2 cellular contexts compared by ENCODE assay signal in genomic region chr10:79178070-79178576, GRCh38.
TF ChIP-seq lines count a peak whose summit lies in the region.

No MANE protein-coding gene starts in this region.

TF ChIP-seq in H1, 55 proteins besides CTCF, POLR2A, EP300 and RAD21:
- no peak for TF ChIP-seq USF2 (IDR thresholded peaks at IDR 0.05; ENCODE audit: low read length)
- TF ChIP-seq EZH2 (IDR thresholded peaks at IDR 0.05; ENCODE audit: low read depth, low read length, severe bottlenecking): no peak
- TF ChIP-seq YY1 (IDR thresholded peaks at IDR 0.05; ENCODE audit: low read depth, low read length): no peak
- no peak for TF ChIP-seq JUN (IDR thresholded peaks at IDR 0.05; ENCODE audit: low read depth, low read length)
- no peak for TF ChIP-seq CHD2 (IDR thresholded peaks at IDR 0.05; ENCODE audit: low read length)
- no peak for TF ChIP-seq E2F6 (IDR thresholded peaks at IDR 0.05)

TF ChIP-seq in neural cell, 6 proteins besides CTCF, POLR2A, EP300 and RAD21 (continued from another document):
- TF ChIP-seq REST (IDR thresholded peaks at IDR 0.05; ENCODE audit: borderline replicate concordance) (no peak), MXI1 (conservative IDR thresholded peaks at IDR 0.05; ENCODE audit: poor library complexity, severe bottlenecking) (no peak), EZH2 (IDR thresholded peaks at IDR 0.05; ENCODE audit: borderline replicate concordance, insufficient read depth, low read length, poor library complexity, severe bottlenecking) (no peak), TAF1 (IDR thresholded peaks at IDR 0.05; ENCODE audit: low read depth) (no peak), SMC3 (conservative IDR thresholded peaks at IDR 0.05; ENCODE audit: poor library complexity) (no peak)
